ENCODE assay signal across 20 cellular contexts in genomic region chr3:29381595-29381994, GRCh38.
DNase-seq lines count a peak whose midpoint lies in the region; ATAC-seq, FAIRE-seq and TF ChIP-seq lines count a peak whose summit lies in the region.
"Had no signal": no experiment of that assay in that cellular context is flagged by ENCODE, and none has a peak within 500 bp of the region (broad histone marks: within the 10 kb centered on the region; RNA-seq: fewer than 3 reads in every experiment).

No MANE protein-coding gene starts in this region.

- ATAC-seq in GM23338 (no peak), sciatic nerve (peak; percentile 49), GM18867 (IDR thresholded peaks at IDR 0.05; ENCODE audit: unreplicated experiment) (no peak), HG03280 (IDR thresholded peaks at IDR 0.05; ENCODE audit: unreplicated experiment) (no peak)
- ATAC-seq: right lobe of liver had no signal

- H3K36me3 ChIP-seq in GM23338 (ENCODE audit: insufficient read depth) (no peaks in the 10 kb centered on the region), brain microvascular endothelial cell (replicated peaks) (no peaks in the 10 kb centered on the region), hepatocyte (replicated peaks; ENCODE audit: insufficient read depth, low read depth) (no peaks in the 10 kb centered on the region)
- H3K36me3 ChIP-seq: gastrocnemius medialis, right lobe of liver had no signal

- intact Hi-C loops in sciatic nerve (cut with DNase I), result no loop called here

- H3K4me1 Mint-ChIP-seq in GM23338, result peaks cover 17% of the 10 kb centered on the region

- 85% methylated on average over 1 of the region's 1 CpG for WGBS in hepatocyte (ENCODE audit: low lambda C conversion rate, missing lambda C conversion rate)

- FAIRE-seq in GM12891 (lab: Jason Lieb, UNC), result no peak
- FAIRE-seq: H1 had no signal

- no peaks in the 10 kb centered on the region for H3K9me2 ChIP-seq in GM23338 (ENCODE audit: insufficient read depth)
- H3K9me2 ChIP-seq in hepatocyte (replicated peaks; ENCODE audit: insufficient read depth), result no peaks in the 10 kb centered on the region

- no peaks in the 10 kb centered on the region for H3K9me3 ChIP-seq in hepatocyte (ENCODE audit: low read depth)
- H3K9me3 ChIP-seq: gastrocnemius medialis, right lobe of liver had no signal

- in situ Hi-C loops in brain microvascular endothelial cell (cut with HindIII; ENCODE audit: low pct_ligation_motif_present, low sequenced_read_pairs), result no loop called here

- H3K9me3 Mint-ChIP-seq in GM23338, result no peaks in the 10 kb centered on the region

- no peak for DNase-seq in GM23338 (ENCODE audit: low spot score)
- DNase-seq in brain microvascular endothelial cell, result peak; percentile 40
- DNase-seq in hepatocyte (ENCODE audit: low spot score), result no peak
- DNase-seq in sciatic nerve (ENCODE audit: low spot score), result no peak
- no peak for DNase-seq in GM12891 (ENCODE audit: insufficient read length, low spot score)
- no peak for DNase-seq in NAMALWA (ENCODE audit: low spot score)
- DNase-seq: activated B cell treated with CpG ODN at 0.5 μM for 24 hours; activated CD8-positive, alpha-beta memory T cell treated with anti-CD3 and anti-CD28 coated beads for 24 hours; AML-193; gastrocnemius medialis; GDM1; Karpas-422; NCI-H1105 treated with DMSO at 0.1 percent for 48 hours; right lobe of liver; RPMI8226; stimulated activated CD4-positive, alpha-beta T cell treated with anti-CD3 and anti-CD28 coated beads, Interleukin-4, amount 100 ng/mL, for 1 hour had no signal

- no peaks in the 10 kb centered on the region for H3F3A ChIP-seq in GM23338 (replicated peaks; ENCODE audit: low read depth)

- H3K4me1 ChIP-seq in GM23338 (ENCODE audit: insufficient read depth), result peaks cover 11% of the 10 kb centered on the region
- H3K4me1 ChIP-seq in hepatocyte (ENCODE audit: insufficient read depth), result peaks cover 9% of the 10 kb centered on the region
- H3K4me1 ChIP-seq: right lobe of liver had no signal

- no peak for TF ChIP-seq POLR2A in GM12891 (IDR thresholded peaks at IDR 0.05; ENCODE audit: low read depth, low read length)

- no peak overlapping the region for H2AFZ ChIP-seq in GM23338
- no peak overlapping the region for H2AFZ ChIP-seq in hepatocyte

- no peaks in the 10 kb centered on the region for H4K20me1 ChIP-seq in GM23338 (replicated peaks; ENCODE audit: insufficient read depth)
- no peaks in the 10 kb centered on the region for H4K20me1 ChIP-seq in hepatocyte (ENCODE audit: insufficient read depth, poor library complexity, severe bottlenecking)

- TF ChIP-seq CTCF in GM23338 (conservative IDR thresholded peaks at IDR 0.05; ENCODE audit: low read depth in 2 of 2) (no peak), brain microvascular endothelial cell (IDR thresholded peaks at IDR 0.05; ENCODE audit: low read depth, low read length, missing control alignments) (no peak), hepatocyte (IDR thresholded peaks at IDR 0.05; ENCODE audit: poor library complexity) (no peak)

- peaks cover 7% of the 10 kb centered on the region for H3K27me3 Mint-ChIP-seq in GM23338 (ENCODE audit: insufficient read depth, low read depth, poor library complexity)
- H3K27me3 Mint-ChIP-seq: activated B cell treated with CpG ODN at 0.5 μM for 24 hours had no signal

- H3K27me3 ChIP-seq in GM23338 (ENCODE audit: insufficient read depth), result no peaks in the 10 kb centered on the region
- H3K27me3 ChIP-seq in brain microvascular endothelial cell (replicated peaks), result no peaks in the 10 kb centered on the region
- no peaks in the 10 kb centered on the region for H3K27me3 ChIP-seq in hepatocyte
- H3K27me3 ChIP-seq: gastrocnemius medialis, right lobe of liver had no signal

- H3K36me3 Mint-ChIP-seq in GM23338 (ENCODE audit: low read depth), result no peaks in the 10 kb centered on the region

- H3K27ac ChIP-seq in GM23338 (ENCODE audit: low read depth), result no peak overlapping the region
- H3K27ac ChIP-seq in brain microvascular endothelial cell, result no peak overlapping the region
- peak overlapping the region; percentile 26 for H3K27ac ChIP-seq in hepatocyte
- H3K27ac ChIP-seq: right lobe of liver had no signal

- 0 out of 2 replicates have a peak overlapping the region, but pooled peaks have one; percentile 50 for H3K27ac Mint-ChIP-seq in GM23338
- H3K27ac Mint-ChIP-seq: activated B cell treated with CpG ODN at 0.5 μM for 24 hours; activated T-helper 2 cell treated with anti-CD3 and anti-CD28 coated beads, Interferon-gamma antibody, Interleukin-2, Interleukin-4, amounts not matched to agents 10 μg/mL and 5 μg/mL and 100 μg/mL, durations not matched to agents 14 hours and 24 hours and 36 hours had no signal

- no peak overlapping the region for H3K4me3 Mint-ChIP-seq in GM23338
- H3K4me3 Mint-ChIP-seq: activated B cell treated with CpG ODN at 0.5 μM for 24 hours had no signal

- H3K79me2 ChIP-seq in GM23338 (replicated peaks; ENCODE audit: insufficient read depth) (no peaks in the 10 kb centered on the region), hepatocyte (peaks cover 22% of the 10 kb centered on the region)

- H3K4me3 ChIP-seq in GM23338 (no peak overlapping the region), brain microvascular endothelial cell (ENCODE audit: low read depth, low read length) (no peak overlapping the region), hepatocyte (no peak overlapping the region)
- H3K4me3 ChIP-seq: gastrocnemius medialis, right lobe of liver had no signal

- H3K4me2 ChIP-seq in GM23338, result no peak overlapping the region
- no peak overlapping the region for H3K4me2 ChIP-seq in hepatocyte

TF ChIP-seq in GM23338, 12 proteins besides CTCF, POLR2A, EP300 and RAD21 (continues in another document):
- no peak for TF ChIP-seq EZH2 (IDR thresholded peaks at IDR 0.05; ENCODE audit: low read depth, unreplicated experiment)
- TF ChIP-seq ZNF331 (CRISPR knock-in tag; IDR thresholded peaks at IDR 0.05; ENCODE audit: low read depth), result no peak
- no peak for TF ChIP-seq NANOG (IDR thresholded peaks at IDR 0.05; ENCODE audit: borderline replicate concordance)
- TF ChIP-seq CREB1 (CRISPR knock-in tag; IDR thresholded peaks at IDR 0.05; ENCODE audit: low read depth), result no peak
- TF ChIP-seq STAT1 (IDR thresholded peaks at IDR 0.05; ENCODE audit: unreplicated experiment), result no peak
- no peak for TF ChIP-seq POLR2AphosphoS5 (IDR thresholded peaks at IDR 0.05; ENCODE audit: low read depth)
- TF ChIP-seq, protein P1, sequence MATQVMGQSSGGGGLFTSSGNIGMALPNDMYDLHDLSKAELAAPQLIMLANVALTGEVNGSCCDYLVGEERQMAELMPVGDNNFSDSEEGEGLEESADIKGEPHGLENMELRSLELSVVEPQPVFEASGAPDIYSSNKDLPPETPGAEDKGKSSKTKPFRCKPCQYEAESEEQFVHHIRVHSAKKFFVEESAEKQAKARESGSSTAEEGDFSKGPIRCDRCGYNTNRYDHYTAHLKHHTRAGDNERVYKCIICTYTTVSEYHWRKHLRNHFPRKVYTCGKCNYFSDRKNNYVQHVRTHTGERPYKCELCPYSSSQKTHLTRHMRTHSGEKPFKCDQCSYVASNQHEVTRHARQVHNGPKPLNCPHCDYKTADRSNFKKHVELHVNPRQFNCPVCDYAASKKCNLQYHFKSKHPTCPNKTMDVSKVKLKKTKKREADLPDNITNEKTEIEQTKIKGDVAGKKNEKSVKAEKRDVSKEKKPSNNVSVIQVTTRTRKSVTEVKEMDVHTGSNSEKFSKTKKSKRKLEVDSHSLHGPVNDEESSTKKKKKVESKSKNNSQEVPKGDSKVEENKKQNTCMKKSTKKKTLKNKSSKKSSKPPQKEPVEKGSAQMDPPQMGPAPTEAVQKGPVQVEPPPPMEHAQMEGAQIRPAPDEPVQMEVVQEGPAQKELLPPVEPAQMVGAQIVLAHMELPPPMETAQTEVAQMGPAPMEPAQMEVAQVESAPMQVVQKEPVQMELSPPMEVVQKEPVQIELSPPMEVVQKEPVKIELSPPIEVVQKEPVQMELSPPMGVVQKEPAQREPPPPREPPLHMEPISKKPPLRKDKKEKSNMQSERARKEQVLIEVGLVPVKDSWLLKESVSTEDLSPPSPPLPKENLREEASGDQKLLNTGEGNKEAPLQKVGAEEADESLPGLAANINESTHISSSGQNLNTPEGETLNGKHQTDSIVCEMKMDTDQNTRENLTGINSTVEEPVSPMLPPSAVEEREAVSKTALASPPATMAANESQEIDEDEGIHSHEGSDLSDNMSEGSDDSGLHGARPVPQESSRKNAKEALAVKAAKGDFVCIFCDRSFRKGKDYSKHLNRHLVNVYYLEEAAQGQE (IDR thresholded peaks at IDR 0.05; ENCODE audit: unreplicated experiment), result no peak

TF ChIP-seq in GM12891, 5 proteins besides CTCF, POLR2A, EP300 and RAD21:
- TF ChIP-seq SPI1 (IDR thresholded peaks at IDR 0.05; ENCODE audit: low read depth, low read length), result no peak
- no peak for TF ChIP-seq POU2F2 (IDR thresholded peaks at IDR 0.05; ENCODE audit: low read depth, low read length)
- TF ChIP-seq PAX5 (IDR thresholded peaks at IDR 0.05; ENCODE audit: insufficient read depth, low read length, severe bottlenecking), result no peak
- TF ChIP-seq POLR2AphosphoS5 (IDR thresholded peaks at IDR 0.05; ENCODE audit: low read depth, low read length), result no peak
